In the genomic region with DNA sequence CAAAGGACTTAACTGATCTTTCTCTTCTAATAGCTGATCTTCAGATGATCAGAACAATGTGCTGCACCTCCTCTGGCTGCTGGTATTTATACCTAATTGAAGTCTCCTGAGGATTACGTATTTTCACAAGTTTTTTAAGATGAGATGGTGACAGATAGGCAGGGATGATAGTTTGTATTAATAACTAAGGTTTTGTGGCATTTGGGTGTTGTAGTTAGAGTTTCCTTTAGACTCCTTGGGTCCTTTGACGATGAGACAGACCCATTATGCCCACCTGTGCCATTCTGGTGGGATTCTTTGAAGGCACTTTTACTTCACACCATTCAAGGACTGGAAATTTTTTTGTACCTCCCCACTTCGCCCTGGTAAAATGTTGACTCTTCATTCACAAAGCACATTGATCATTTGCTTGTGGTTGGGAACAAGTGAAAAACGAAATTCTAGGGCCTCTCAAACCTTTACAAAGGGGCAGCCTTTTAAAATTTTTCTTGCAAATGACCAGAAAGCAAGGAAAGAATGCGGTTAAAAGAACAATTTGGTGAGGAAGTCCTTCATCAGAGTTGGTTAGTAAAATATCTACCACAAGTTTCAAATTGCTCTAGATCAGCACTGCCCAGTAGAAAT, we compare ENCODE assay signal across 13 cellular contexts. TPM values are rescaled to one million over a fixed set of nuclear protein-coding genes. Genes with fewer than 3 reads are reported as not detected.
DNase-seq lines count a peak whose midpoint lies in the region; ATAC-seq and TF ChIP-seq lines count a peak whose summit lies in the region.
"Had no signal": no experiment of that assay in that cellular context is flagged by ENCODE, and none has a peak within 500 bp of the region (broad histone marks: within the 10 kb centered on the region; RNA-seq: fewer than 3 reads in every experiment).

A gene (minus strand): TSS at position 60 of the 624 bp plus-strand sequence. CDS start 125 bp downstream, outside the sequence.

- peak; percentile 55 for DNase-seq in GM12865 (ENCODE audit: low read depth)
- DNase-seq in activated gamma-delta T cell treated with anti-CD3 and anti-CD28 coated beads, Interleukin-2, amount 50 U/mL, for 16 hours (ENCODE audit: low read depth), result peak; percentile 7
- DNase-seq in sigmoid colon, result no peak
- DNase-seq in HT-29 (ENCODE audit: low spot score), result no peak
- DNase-seq in upper lobe of left lung, result no peak
- no peak for DNase-seq in NCI-H1105 treated with DMSO at 0.1 percent for 48 hours (lab: John Stamatoyannopoulos, UW)
- DNase-seq: activated CD4-positive, CD25-positive, alpha-beta regulatory T cell; KBM-7; right cardiac atrium had no signal

- H3K27me3 ChIP-seq in sigmoid colon (no peaks in the 10 kb centered on the region), upper lobe of left lung (no peaks in the 10 kb centered on the region)
- H3K27me3 ChIP-seq: BLaER1 treated with 17β-estradiol and CSF1 and Interleukin-3, amounts not matched to agents 10 nM and 100 nM had no signal

- no peak for TF ChIP-seq EP300 in sigmoid colon (IDR thresholded peaks at IDR 0.05)
- no peak for TF ChIP-seq EP300 in upper lobe of left lung (IDR thresholded peaks at IDR 0.05)

- WGBS in sigmoid colon, 2 donors, result 64 to 66% methylated on average over 5 of the region's 5 CpGs
- 65 to 69% methylated on average over 5 of the region's 5 CpGs for WGBS in upper lobe of left lung, 2 donors

- H3K4me1 ChIP-seq in sigmoid colon (no peaks in the 10 kb centered on the region), upper lobe of left lung (no peaks in the 10 kb centered on the region)

- H3K4me3 ChIP-seq in GM12865 (ENCODE audit: low read depth, low read length), result no peak within 1 kb of the TSS
- no peak within 1 kb of the TSS for H3K4me3 ChIP-seq in sigmoid colon
- no peak within 1 kb of the TSS for H3K4me3 ChIP-seq in upper lobe of left lung
- H3K4me3 ChIP-seq: BLaER1 treated with 17β-estradiol and CSF1 and Interleukin-3, amounts not matched to agents 10 nM and 100 nM had no signal

- H3K36me3 ChIP-seq in sigmoid colon, result no peaks in the 10 kb centered on the region
- H3K36me3 ChIP-seq in upper lobe of left lung, result no peaks in the 10 kb centered on the region
- H3K36me3 ChIP-seq: BLaER1 treated with 17β-estradiol and CSF1 and Interleukin-3, amounts not matched to agents 10 nM and 100 nM had no signal

- intact Hi-C loops in sigmoid colon (cut with DNase I), result no loop called here

- ATAC-seq in GM19395 (IDR thresholded peaks at IDR 0.05; ENCODE audit: unreplicated experiment), result peak; percentile 50
- ATAC-seq in HG03060 (IDR thresholded peaks at IDR 0.05; ENCODE audit: low read depth, unreplicated experiment), result peak; percentile 45
- ATAC-seq in upper lobe of left lung (ENCODE audit: low FRiP score in 2 of 2), result no peak
- ATAC-seq: right cardiac atrium had no signal

- TF ChIP-seq CTCF in GM12865 (IDR thresholded peaks at IDR 0.05; ENCODE audit: insufficient read depth, low read depth, low read length, missing control alignments) (no peak), sigmoid colon (IDR thresholded peaks at IDR 0.05) (no peak), upper lobe of left lung (IDR thresholded peaks at IDR 0.05) (no peak)

- no peak within 1 kb of the TSS for H3K27ac ChIP-seq in sigmoid colon
- H3K27ac ChIP-seq in upper lobe of left lung, result no peak within 1 kb of the TSS
- H3K27ac ChIP-seq: BLaER1 treated with 17β-estradiol and CSF1 and Interleukin-3, amounts not matched to agents 10 nM and 100 nM had no signal

- no peaks in the 10 kb centered on the region for H3K9me3 ChIP-seq in sigmoid colon
- H3K9me3 ChIP-seq in upper lobe of left lung, result no peaks in the 10 kb centered on the region
- H3K9me3 ChIP-seq: BLaER1 treated with 17β-estradiol and CSF1 and Interleukin-3, amounts not matched to agents 10 nM and 100 nM had no signal

- no peak for TF ChIP-seq POLR2A in sigmoid colon (IDR thresholded peaks at IDR 0.05)
- peak in 1 of 4 donors; percentile 20 for TF ChIP-seq POLR2A in upper lobe of left lung (IDR thresholded peaks at IDR 0.05)

RNA-seq across cellular contexts. Expression of the gene that starts here (rescaled TPM):
- total RNA-seq in sigmoid colon (not detected), upper lobe of left lung (under 1 TPM in 2 of 6 donors, not detected in 4; 0.54 to 0.57 TPM)
- 1 to 10 TPM in 1 of 3 donors, not detected in 2; 1.2 TPM for polyA plus RNA-seq in sigmoid colon
- total RNA-seq in HT-29 (2014; rRNA removed; shearing (Covaris generic)), result not detected in 2 replicates
- total RNA-seq: endothelial cell of umbilical vein, right cardiac atrium had no signal
- polyA plus RNA-seq: endothelial cell of umbilical vein, right cardiac atrium had no signal

Comparison
In these comparisons a context has a peak if more than half of its experiments do, and no peak if none do; other contexts are left out.
1. DNase-seq: peak in GM12865 (single experiment) and activated gamma-delta T cell treated with anti-CD3 and anti-CD28 coated beads, Interleukin-2, amount 50 U/mL, for 16 hours (single experiment); none in sigmoid colon (single experiment), HT-29 (single experiment), upper lobe of left lung (0 of 2) and NCI-H1105 treated with DMSO at 0.1 percent for 48 hours (single experiment).
2. ATAC-seq: peak in GM19395 (single experiment) and HG03060 (single experiment); none in upper lobe of left lung (0 of 2).